ENCODE assay signal across 2 cellular contexts in genomic region chr13:41434030-41434429, GRCh38. TPM values are rescaled to one million over a fixed set of nuclear protein-coding genes. Genes with fewer than 3 reads are reported as not detected.
"Had no signal": no experiment of that assay in that cellular context is flagged by ENCODE, and none has a peak within 500 bp of the region (broad histone marks: within the 10 kb centered on the region; RNA-seq: fewer than 3 reads in every experiment).

No MANE protein-coding gene starts in this region.

RNA-seq across cellular contexts. Expression of gene RGCC, which starts 23.3 kb away (rescaled TPM):
- total RNA-seq: progenitor cell of endocrine pancreas had no signal
- polyA plus RNA-seq: neural cell had no signal
